In genomic region chr5:43120720-43121564, GRCh38 we compare ENCODE assay signal across 1 cellular context.
TF ChIP-seq lines count a peak whose summit lies in the region.

Gene ZNF131 (plus strand): TSS chr5:43120914. CDS start chr5:43122054, 1,140 bp downstream.

TF ChIP-seq in HepG2, 621 proteins besides CTCF, POLR2A, EP300 and RAD21 (continued from another document and continues in another):
- TF ChIP-seq RELA (CRISPR knock-in tag; IDR thresholded peaks at IDR 0.05) (0 out of 2 replicates have a peak, but pooled peaks have one; percentile 11), AGO2 (optimal IDR thresholded peaks at IDR 0.05; ENCODE audit: low read depth, low read length) (peak; percentile 95), REL (CRISPR knock-in tag; conservative IDR thresholded peaks at IDR 0.05) (peak; percentile 84; the same call in 1 of the 2 replicates), FOSL1 (CRISPR knock-in tag; IDR thresholded peaks at IDR 0.05; ENCODE audit: borderline replicate concordance) (no peak), CHD4 (IDR thresholded peaks at IDR 0.05; ENCODE audit: borderline replicate concordance, low read length) (no peak; the same call in 1 of the 2 replicates), TOPORS (CRISPR knock-in tag; IDR thresholded peaks at IDR 0.05) (peak; percentile 79; the same call in 1 of the 2 replicates), MTA3 (CRISPR knock-in tag; IDR thresholded peaks at IDR 0.05) (no peak), ZNF784 (CRISPR knock-in tag; IDR thresholded peaks at IDR 0.05; ENCODE audit: borderline replicate concordance) (peak; percentile 91), ZFP36 (IDR thresholded peaks at IDR 0.05; ENCODE audit: borderline replicate concordance, low read depth, low read length, partially characterized antibody) (no peak), USF2 (IDR thresholded peaks at IDR 0.05; ENCODE audit: low read depth, low read length) (no peak), USF2 (CRISPR knock-in tag; IDR thresholded peaks at IDR 0.05; ENCODE audit: borderline replicate concordance) (no peak; the same call in 1 of the 2 replicates), ATF5 (CRISPR knock-in tag; IDR thresholded peaks at IDR 0.05; ENCODE audit: low read depth) (peak; percentile 96; the same call in 1 of the 2 replicates), ZNF160 (CRISPR knock-in tag; IDR thresholded peaks at IDR 0.05) (peak; percentile 67), ATRX (CRISPR knock-in tag; IDR thresholded peaks at IDR 0.05; ENCODE audit: borderline replicate concordance) (no peak), SRY (CRISPR knock-in tag; IDR thresholded peaks at IDR 0.05) (peak; percentile 78), SP5 (CRISPR knock-in tag; IDR thresholded peaks at IDR 0.05; ENCODE audit: borderline replicate concordance, low read depth) (peak; percentile 72), ZNF598 (CRISPR knock-in tag; IDR thresholded peaks at IDR 0.05; ENCODE audit: borderline replicate concordance) (peak; percentile 95), KLF15 (CRISPR knock-in tag; IDR thresholded peaks at IDR 0.05; ENCODE audit: borderline replicate concordance) (peak; percentile 71; the same call in 1 of the 2 replicates), CREB1 (IDR thresholded peaks at IDR 0.05) (peak; percentile 93), CREB1 (CRISPR knock-in tag; IDR thresholded peaks at IDR 0.05) (peak; percentile 87), ZNF674 (CRISPR knock-in tag; IDR thresholded peaks at IDR 0.05; ENCODE audit: low read depth) (no peak), ZNF710 (CRISPR knock-in tag; IDR thresholded peaks at IDR 0.05; ENCODE audit: borderline replicate concordance) (peak; percentile 64; the same call in 1 of the 2 replicates), RAD51 (IDR thresholded peaks at IDR 0.05; ENCODE audit: borderline replicate concordance) (no peak), SKI (IDR thresholded peaks at IDR 0.05; ENCODE audit: partially characterized antibody) (no peak), TFDP1 (CRISPR knock-in tag; IDR thresholded peaks at IDR 0.05; ENCODE audit: borderline replicate concordance) (peak; percentile 95), TAF1 (CRISPR knock-in tag; IDR thresholded peaks at IDR 0.05) (peak; percentile 63), KDM2A (CRISPR knock-in tag; IDR thresholded peaks at IDR 0.05; ENCODE audit: borderline replicate concordance, low read depth) (peak; percentile 47; the same call in 1 of the 2 replicates)
- TF ChIP-seq, protein P1, sequence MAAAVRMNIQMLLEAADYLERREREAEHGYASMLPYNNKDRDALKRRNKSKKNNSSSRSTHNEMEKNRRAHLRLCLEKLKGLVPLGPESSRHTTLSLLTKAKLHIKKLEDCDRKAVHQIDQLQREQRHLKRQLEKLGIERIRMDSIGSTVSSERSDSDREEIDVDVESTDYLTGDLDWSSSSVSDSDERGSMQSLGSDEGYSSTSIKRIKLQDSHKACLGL (CRISPR knock-in tag; IDR thresholded peaks at IDR 0.05) = peak; percentile 76
- TF ChIP-seq, protein P2, sequence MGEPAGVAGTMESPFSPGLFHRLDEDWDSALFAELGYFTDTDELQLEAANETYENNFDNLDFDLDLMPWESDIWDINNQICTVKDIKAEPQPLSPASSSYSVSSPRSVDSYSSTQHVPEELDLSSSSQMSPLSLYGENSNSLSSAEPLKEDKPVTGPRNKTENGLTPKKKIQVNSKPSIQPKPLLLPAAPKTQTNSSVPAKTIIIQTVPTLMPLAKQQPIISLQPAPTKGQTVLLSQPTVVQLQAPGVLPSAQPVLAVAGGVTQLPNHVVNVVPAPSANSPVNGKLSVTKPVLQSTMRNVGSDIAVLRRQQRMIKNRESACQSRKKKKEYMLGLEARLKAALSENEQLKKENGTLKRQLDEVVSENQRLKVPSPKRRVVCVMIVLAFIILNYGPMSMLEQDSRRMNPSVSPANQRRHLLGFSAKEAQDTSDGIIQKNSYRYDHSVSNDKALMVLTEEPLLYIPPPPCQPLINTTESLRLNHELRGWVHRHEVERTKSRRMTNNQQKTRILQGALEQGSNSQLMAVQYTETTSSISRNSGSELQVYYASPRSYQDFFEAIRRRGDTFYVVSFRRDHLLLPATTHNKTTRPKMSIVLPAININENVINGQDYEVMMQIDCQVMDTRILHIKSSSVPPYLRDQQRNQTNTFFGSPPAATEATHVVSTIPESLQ (CRISPR knock-in tag; conservative IDR thresholded peaks at IDR 0.05) = 0 out of 2 replicates have a peak, but pooled peaks have one; percentile 46
- TF ChIP-seq, protein P3, sequence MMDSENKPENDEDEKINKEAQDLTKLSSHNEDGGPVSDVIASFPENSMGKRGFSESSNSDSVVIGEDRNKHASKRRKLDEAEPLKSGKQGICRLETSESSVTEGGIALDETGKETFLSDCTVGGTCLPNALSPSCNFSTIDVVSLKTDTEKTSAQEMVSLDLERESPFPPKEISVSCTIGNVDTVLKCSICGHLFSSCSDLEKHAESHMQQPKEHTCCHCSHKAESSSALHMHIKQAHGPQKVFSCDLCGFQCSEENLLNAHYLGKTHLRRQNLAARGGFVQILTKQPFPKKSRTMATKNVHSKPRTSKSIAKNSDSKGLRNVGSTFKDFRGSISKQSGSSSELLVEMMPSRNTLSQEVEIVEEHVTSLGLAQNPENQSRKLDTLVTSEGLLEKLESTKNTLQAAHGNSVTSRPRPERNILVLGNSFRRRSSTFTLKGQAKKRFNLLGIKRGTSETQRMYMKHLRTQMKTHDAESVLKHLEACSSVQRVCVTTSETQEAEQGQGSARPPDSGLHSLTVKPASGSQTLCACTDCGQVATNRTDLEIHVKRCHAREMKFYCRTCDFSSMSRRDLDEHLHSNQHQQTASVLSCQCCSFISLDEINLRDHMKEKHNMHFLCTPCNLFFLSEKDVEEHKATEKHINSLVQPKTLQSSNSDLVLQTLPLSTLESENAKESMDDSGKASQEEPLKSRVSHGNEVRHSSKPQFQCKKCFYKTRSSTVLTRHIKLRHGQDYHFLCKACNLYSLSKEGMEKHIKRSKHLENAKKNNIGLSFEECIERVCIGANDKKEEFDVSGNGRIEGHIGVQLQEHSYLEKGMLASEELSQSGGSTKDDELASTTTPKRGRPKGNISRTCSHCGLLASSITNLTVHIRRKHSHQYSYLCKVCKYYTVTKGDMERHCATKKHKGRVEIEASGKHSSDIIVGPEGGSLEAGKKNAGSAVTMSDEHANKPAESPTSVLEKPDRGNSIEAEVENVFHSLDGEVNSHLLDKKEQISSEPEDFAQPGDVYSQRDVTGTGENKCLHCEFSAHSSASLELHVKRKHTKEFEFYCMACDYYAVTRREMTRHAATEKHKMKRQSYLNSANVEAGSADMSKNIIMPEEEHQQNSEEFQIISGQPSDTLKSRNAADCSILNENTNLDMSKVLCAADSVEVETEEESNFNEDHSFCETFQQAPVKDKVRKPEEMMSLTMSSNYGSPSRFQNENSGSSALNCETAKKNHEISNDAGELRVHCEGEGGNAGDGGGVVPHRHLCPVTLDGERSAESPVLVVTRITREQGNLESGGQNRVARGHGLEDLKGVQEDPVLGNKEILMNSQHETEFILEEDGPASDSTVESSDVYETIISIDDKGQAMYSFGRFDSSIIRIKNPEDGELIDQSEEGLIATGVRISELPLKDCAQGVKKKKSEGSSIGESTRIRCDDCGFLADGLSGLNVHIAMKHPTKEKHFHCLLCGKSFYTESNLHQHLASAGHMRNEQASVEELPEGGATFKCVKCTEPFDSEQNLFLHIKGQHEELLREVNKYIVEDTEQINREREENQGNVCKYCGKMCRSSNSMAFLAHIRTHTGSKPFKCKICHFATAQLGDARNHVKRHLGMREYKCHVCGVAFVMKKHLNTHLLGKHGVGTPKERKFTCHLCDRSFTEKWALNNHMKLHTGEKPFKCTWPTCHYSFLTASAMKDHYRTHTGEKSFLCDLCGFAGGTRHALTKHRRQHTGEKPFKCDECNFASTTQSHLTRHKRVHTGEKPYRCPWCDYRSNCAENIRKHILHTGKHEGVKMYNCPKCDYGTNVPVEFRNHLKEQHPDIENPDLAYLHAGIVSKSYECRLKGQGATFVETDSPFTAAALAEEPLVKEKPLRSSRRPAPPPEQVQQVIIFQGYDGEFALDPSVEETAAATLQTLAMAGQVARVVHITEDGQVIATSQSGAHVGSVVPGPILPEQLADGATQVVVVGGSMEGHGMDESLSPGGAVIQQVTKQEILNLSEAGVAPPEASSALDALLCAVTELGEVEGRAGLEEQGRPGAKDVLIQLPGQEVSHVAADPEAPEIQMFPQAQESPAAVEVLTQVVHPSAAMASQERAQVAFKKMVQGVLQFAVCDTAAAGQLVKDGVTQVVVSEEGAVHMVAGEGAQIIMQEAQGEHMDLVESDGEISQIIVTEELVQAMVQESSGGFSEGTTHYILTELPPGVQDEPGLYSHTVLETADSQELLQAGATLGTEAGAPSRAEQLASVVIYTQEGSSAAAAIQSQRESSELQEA (CRISPR knock-in tag; IDR thresholded peaks at IDR 0.05; ENCODE audit: not compliant biosample characterization) = peak; percentile 75
- TF ChIP-seq, protein P4, sequence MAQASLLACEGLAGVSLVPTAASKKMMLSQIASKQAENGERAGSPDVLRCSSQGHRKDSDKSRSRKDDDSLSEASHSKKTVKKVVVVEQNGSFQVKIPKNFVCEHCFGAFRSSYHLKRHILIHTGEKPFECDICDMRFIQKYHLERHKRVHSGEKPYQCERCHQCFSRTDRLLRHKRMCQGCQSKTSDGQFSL (CRISPR knock-in tag; IDR thresholded peaks at IDR 0.05) = peak; percentile 53; the same call in 1 of the 2 replicates
- TF ChIP-seq, protein P5, sequence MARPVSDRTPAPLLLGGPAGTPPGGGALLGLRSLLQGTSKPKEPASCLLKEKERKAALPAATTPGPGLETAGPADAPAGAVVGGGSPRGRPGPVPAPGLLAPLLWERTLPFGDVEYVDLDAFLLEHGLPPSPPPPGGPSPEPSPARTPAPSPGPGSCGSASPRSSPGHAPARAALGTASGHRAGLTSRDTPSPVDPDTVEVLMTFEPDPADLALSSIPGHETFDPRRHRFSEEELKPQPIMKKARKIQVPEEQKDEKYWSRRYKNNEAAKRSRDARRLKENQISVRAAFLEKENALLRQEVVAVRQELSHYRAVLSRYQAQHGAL (CRISPR knock-in tag; IDR thresholded peaks at IDR 0.05; ENCODE audit: not compliant biosample characterization) = peak; percentile 79
